In the genomic region with DNA sequence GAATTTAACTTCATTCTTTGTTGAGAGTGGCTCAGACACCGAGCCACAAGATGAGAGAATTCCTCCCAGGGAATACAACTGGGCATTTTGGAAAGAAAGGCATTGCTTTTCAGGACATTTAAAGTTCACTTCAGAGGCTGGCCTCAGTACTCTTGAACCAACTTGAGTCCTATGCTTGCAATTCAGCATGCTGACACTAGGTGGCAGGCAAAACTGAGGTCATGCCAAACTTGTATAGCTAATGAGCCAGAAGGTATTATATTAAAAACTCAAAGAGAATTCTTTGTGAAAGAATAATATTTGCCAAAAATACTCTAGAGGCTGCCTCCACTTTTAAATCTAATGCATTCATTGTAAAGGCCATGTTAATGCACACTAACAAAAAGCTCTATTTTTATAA, we compare ENCODE assay signal across 2 cellular contexts.
TF ChIP-seq lines count a peak whose summit lies in the region.

No MANE protein-coding gene starts in this region.

TF ChIP-seq in Ishikawa, 13 proteins besides CTCF, POLR2A, EP300 and RAD21 (continued from another document):
- no peak for TF ChIP-seq TCF12 (IDR thresholded peaks at IDR 0.05; ENCODE audit: low read depth)
- no peak for TF ChIP-seq CEBPB (IDR thresholded peaks at IDR 0.05)
- TF ChIP-seq TAF1 (IDR thresholded peaks at IDR 0.05; ENCODE audit: low read depth), result no peak
- no peak for TF ChIP-seq NFIC (IDR thresholded peaks at IDR 0.05)

TF ChIP-seq in K562, 482 proteins besides CTCF, POLR2A, EP300 and RAD21 (continued from another document):
- TF ChIP-seq, protein P1, sequence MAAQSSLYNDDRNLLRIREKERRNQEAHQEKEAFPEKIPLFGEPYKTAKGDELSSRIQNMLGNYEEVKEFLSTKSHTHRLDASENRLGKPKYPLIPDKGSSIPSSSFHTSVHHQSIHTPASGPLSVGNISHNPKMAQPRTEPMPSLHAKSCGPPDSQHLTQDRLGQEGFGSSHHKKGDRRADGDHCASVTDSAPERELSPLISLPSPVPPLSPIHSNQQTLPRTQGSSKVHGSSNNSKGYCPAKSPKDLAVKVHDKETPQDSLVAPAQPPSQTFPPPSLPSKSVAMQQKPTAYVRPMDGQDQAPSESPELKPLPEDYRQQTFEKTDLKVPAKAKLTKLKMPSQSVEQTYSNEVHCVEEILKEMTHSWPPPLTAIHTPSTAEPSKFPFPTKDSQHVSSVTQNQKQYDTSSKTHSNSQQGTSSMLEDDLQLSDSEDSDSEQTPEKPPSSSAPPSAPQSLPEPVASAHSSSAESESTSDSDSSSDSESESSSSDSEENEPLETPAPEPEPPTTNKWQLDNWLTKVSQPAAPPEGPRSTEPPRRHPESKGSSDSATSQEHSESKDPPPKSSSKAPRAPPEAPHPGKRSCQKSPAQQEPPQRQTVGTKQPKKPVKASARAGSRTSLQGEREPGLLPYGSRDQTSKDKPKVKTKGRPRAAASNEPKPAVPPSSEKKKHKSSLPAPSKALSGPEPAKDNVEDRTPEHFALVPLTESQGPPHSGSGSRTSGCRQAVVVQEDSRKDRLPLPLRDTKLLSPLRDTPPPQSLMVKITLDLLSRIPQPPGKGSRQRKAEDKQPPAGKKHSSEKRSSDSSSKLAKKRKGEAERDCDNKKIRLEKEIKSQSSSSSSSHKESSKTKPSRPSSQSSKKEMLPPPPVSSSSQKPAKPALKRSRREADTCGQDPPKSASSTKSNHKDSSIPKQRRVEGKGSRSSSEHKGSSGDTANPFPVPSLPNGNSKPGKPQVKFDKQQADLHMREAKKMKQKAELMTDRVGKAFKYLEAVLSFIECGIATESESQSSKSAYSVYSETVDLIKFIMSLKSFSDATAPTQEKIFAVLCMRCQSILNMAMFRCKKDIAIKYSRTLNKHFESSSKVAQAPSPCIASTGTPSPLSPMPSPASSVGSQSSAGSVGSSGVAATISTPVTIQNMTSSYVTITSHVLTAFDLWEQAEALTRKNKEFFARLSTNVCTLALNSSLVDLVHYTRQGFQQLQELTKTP (IDR thresholded peaks at IDR 0.05; ENCODE audit: low read depth in 1 of 2, partially characterized antibody in 2 of 2), result no peak
- TF ChIP-seq, protein P2, sequence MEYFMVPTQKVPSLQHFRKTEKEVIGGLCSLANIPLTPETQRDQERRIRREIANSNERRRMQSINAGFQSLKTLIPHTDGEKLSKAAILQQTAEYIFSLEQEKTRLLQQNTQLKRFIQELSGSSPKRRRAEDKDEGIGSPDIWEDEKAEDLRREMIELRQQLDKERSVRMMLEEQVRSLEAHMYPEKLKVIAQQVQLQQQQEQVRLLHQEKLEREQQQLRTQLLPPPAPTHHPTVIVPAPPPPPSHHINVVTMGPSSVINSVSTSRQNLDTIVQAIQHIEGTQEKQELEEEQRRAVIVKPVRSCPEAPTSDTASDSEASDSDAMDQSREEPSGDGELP (CRISPR knock-in tag; IDR thresholded peaks at IDR 0.05; ENCODE audit: borderline replicate concordance), result no peak
- no peak for TF ChIP-seq SUPT5H (IDR thresholded peaks at IDR 0.05)
- no peak for TF ChIP-seq RHOXF2B (CRISPR knock-in tag; conservative IDR thresholded peaks at IDR 0.05)
- TF ChIP-seq, protein P3, sequence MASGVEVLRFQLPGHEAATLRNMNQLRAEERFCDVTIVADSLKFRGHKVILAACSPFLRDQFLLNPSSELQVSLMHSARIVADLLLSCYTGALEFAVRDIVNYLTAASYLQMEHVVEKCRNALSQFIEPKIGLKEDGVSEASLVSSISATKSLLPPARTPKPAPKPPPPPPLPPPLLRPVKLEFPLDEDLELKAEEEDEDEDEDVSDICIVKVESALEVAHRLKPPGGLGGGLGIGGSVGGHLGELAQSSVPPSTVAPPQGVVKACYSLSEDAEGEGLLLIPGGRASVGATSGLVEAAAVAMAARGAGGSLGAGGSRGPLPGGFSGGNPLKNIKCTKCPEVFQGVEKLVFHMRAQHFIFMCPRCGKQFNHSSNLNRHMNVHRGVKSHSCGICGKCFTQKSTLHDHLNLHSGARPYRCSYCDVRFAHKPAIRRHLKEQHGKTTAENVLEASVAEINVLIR (CRISPR knock-in tag; IDR thresholded peaks at IDR 0.05), result no peak
- TF ChIP-seq RBM25 (IDR thresholded peaks at IDR 0.05; ENCODE audit: low read depth, low read length, severe bottlenecking), result peak; percentile 31
- no peak for TF ChIP-seq NONO (IDR thresholded peaks at IDR 0.05; ENCODE audit: low read depth in 2 of 2, low read length in 1 of 2)
- TF ChIP-seq, protein P4, sequence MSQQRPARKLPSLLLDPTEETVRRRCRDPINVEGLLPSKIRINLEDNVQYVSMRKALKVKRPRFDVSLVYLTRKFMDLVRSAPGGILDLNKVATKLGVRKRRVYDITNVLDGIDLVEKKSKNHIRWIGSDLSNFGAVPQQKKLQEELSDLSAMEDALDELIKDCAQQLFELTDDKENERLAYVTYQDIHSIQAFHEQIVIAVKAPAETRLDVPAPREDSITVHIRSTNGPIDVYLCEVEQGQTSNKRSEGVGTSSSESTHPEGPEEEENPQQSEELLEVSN (IDR thresholded peaks at IDR 0.05; ENCODE audit: borderline replicate concordance in 1 of 2, extremely low read depth in 1 of 2, insufficient read depth in 1 of 2, insufficient read length in 1 of 2, low read depth in 1 of 2, low read length in 1 of 2, poor library complexity in 1 of 2, severe bottlenecking in 1 of 2), result no peak
- no peak for TF ChIP-seq SMARCA5 (IDR thresholded peaks at IDR 0.05)
- TF ChIP-seq CBX5 (IDR thresholded peaks at IDR 0.05; ENCODE audit: borderline replicate concordance, low read depth), result 0 out of 2 replicates have a peak, but pooled peaks have one; percentile 40
- peak; percentile 58; the same call in 1 of the 2 replicates for TF ChIP-seq TRIM28 (IDR thresholded peaks at IDR 0.05)
- TF ChIP-seq, protein P5, sequence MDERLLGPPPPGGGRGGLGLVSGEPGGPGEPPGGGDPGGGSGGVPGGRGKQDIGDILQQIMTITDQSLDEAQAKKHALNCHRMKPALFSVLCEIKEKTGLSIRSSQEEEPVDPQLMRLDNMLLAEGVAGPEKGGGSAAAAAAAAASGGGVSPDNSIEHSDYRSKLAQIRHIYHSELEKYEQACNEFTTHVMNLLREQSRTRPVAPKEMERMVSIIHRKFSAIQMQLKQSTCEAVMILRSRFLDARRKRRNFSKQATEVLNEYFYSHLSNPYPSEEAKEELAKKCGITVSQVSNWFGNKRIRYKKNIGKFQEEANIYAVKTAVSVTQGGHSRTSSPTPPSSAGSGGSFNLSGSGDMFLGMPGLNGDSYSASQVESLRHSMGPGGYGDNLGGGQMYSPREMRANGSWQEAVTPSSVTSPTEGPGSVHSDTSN (CRISPR knock-in tag; IDR thresholded peaks at IDR 0.05; ENCODE audit: low read depth), result no peak
- TF ChIP-seq, protein P5 (tag; conservative IDR thresholded peaks at IDR 0.05; ENCODE audit: low read depth), result no peak
- no peak for TF ChIP-seq RAD51 (IDR thresholded peaks at IDR 0.05; ENCODE audit: borderline replicate concordance, low read depth)
- TF ChIP-seq ZNF146 (CRISPR knock-in tag; IDR thresholded peaks at IDR 0.05; ENCODE audit: unreplicated experiment), result no peak
- TF ChIP-seq, protein P6, sequence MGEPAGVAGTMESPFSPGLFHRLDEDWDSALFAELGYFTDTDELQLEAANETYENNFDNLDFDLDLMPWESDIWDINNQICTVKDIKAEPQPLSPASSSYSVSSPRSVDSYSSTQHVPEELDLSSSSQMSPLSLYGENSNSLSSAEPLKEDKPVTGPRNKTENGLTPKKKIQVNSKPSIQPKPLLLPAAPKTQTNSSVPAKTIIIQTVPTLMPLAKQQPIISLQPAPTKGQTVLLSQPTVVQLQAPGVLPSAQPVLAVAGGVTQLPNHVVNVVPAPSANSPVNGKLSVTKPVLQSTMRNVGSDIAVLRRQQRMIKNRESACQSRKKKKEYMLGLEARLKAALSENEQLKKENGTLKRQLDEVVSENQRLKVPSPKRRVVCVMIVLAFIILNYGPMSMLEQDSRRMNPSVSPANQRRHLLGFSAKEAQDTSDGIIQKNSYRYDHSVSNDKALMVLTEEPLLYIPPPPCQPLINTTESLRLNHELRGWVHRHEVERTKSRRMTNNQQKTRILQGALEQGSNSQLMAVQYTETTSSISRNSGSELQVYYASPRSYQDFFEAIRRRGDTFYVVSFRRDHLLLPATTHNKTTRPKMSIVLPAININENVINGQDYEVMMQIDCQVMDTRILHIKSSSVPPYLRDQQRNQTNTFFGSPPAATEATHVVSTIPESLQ (CRISPR knock-in tag; IDR thresholded peaks at IDR 0.05), result no peak
- TF ChIP-seq SMAD3 (CRISPR knock-in tag; conservative IDR thresholded peaks at IDR 0.05), result no peak
- TF ChIP-seq, protein P7, sequence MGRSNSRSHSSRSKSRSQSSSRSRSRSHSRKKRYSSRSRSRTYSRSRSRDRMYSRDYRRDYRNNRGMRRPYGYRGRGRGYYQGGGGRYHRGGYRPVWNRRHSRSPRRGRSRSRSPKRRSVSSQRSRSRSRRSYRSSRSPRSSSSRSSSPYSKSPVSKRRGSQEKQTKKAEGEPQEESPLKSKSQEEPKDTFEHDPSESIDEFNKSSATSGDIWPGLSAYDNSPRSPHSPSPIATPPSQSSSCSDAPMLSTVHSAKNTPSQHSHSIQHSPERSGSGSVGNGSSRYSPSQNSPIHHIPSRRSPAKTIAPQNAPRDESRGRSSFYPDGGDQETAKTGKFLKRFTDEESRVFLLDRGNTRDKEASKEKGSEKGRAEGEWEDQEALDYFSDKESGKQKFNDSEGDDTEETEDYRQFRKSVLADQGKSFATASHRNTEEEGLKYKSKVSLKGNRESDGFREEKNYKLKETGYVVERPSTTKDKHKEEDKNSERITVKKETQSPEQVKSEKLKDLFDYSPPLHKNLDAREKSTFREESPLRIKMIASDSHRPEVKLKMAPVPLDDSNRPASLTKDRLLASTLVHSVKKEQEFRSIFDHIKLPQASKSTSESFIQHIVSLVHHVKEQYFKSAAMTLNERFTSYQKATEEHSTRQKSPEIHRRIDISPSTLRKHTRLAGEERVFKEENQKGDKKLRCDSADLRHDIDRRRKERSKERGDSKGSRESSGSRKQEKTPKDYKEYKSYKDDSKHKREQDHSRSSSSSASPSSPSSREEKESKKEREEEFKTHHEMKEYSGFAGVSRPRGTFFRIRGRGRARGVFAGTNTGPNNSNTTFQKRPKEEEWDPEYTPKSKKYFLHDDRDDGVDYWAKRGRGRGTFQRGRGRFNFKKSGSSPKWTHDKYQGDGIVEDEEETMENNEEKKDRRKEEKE (IDR thresholded peaks at IDR 0.05; ENCODE audit: borderline replicate concordance in 1 of 2, control insufficient read depth in 1 of 2, low read depth in 2 of 2, low read length in 1 of 2), result no peak
TF ChIP-seq in K562: peak in this region for 4.
